8 cellular contexts compared by ENCODE assay signal in the genomic region with DNA sequence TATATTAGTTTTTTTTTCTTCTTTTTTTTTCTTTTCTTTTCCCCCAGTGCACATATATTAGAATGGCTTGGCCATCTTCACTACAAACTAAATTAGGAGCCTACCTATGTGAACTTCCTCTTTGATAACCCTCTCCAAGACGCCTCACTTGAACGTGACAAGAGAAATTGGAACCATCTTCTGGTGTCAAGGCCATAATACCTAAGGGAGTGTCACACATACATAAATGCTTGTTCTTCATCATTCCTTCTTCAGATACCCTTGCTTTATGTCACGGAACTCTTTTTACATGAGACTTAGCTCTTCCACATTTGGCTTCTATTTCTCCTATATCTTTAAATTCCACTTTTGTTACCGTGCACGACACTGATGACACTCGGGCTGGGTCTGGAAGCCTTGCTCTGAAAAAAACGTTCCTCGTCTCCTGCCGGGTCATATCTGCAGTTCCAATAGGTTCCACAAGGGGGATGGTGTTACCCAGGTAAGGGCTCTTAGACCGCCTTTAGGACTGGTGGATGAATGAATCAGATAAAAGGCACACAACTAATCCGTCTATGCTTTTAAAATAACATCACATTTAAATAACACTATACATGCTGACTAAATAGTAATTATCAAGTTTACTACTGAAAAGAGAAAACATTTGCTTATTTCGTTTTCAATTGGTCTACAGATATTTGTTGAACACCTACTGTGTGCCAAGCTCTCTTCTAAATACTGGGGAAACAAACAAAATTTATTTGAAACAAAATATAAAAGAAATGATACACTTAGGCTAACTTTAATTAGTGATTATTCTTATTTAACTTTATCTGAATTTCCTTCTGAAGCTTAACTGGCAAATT. TPM values are rescaled to one million over a fixed set of nuclear protein-coding genes. Genes with fewer than 3 reads are reported as not detected.
DNase-seq lines count a peak whose midpoint lies in the region; ATAC-seq, FAIRE-seq and TF ChIP-seq lines count a peak whose summit lies in the region.

No MANE protein-coding gene starts in this region.

- no peak overlapping the region for H3K4me3 Mint-ChIP-seq in activated CD8-positive, alpha-beta T cell treated with anti-CD3 and anti-CD28 coated beads for 36 hours
- H3K4me3 Mint-ChIP-seq in endothelial cell (ENCODE audit: unreplicated experiment) (no peak overlapping the region), nephron progenitor cell (no peak overlapping the region)

- H3K27me3 ChIP-seq in upper lobe of left lung = no peaks in the 10 kb centered on the region

- no peaks in the 10 kb centered on the region for H3K4me1 ChIP-seq in upper lobe of left lung

- no peak for TF ChIP-seq EP300 in upper lobe of left lung (IDR thresholded peaks at IDR 0.05)

- in situ Hi-C loops in GM13977 (cut with MboI; ENCODE audit: low pct_unique_long_range_greater_than_20kb, low sequenced_read_pairs, unreplicated experiment) = loop anchor here (25.0 kb wide), 1 partner anchor 215 kb away; a partner anchor contains a TSS

- TF ChIP-seq CTCF in GM13977 (IDR thresholded peaks at IDR 0.05; ENCODE audit: extremely low read depth, insufficient read depth, missing control alignments) = peak; percentile 61
- peak; percentile 56 for TF ChIP-seq CTCF in activated CD8-positive, alpha-beta T cell treated with anti-CD3 and anti-CD28 coated beads for 36 hours (IDR thresholded peaks at IDR 0.05)
- peak; percentile 57 for TF ChIP-seq CTCF in endothelial cell (IDR thresholded peaks at IDR 0.05; ENCODE audit: unreplicated experiment)
- TF ChIP-seq CTCF in nephron progenitor cell (IDR thresholded peaks at IDR 0.05) = peak; percentile 58
- peak; percentile 15 to 65 (median 46) for TF ChIP-seq CTCF in upper lobe of left lung (IDR thresholded peaks at IDR 0.05)

- peaks cover 4% of the 10 kb centered on the region for H3K27me3 Mint-ChIP-seq in activated CD8-positive, alpha-beta T cell treated with anti-CD3 and anti-CD28 coated beads for 36 hours
- no peaks in the 10 kb centered on the region for H3K27me3 Mint-ChIP-seq in endothelial cell (ENCODE audit: unreplicated experiment)
- peaks cover 9% of the 10 kb centered on the region for H3K27me3 Mint-ChIP-seq in nephron progenitor cell (ENCODE audit: low read depth, poor library complexity)

- H3K36me3 Mint-ChIP-seq in activated CD8-positive, alpha-beta T cell treated with anti-CD3 and anti-CD28 coated beads for 36 hours (ENCODE audit: low read depth) = no peaks in the 10 kb centered on the region
- H3K36me3 Mint-ChIP-seq in endothelial cell (ENCODE audit: low read depth, unreplicated experiment) (no peaks in the 10 kb centered on the region), nephron progenitor cell (ENCODE audit: low read depth) (no peaks in the 10 kb centered on the region)

- no peak overlapping the region for H3K27ac Mint-ChIP-seq in activated CD8-positive, alpha-beta T cell treated with anti-CD3 and anti-CD28 coated beads for 36 hours
- H3K27ac Mint-ChIP-seq in endothelial cell (ENCODE audit: unreplicated experiment) (no peak overlapping the region), nephron progenitor cell (no peak overlapping the region)

- no peaks in the 10 kb centered on the region for H3K9me3 Mint-ChIP-seq in activated CD8-positive, alpha-beta T cell treated with anti-CD3 and anti-CD28 coated beads for 36 hours
- H3K9me3 Mint-ChIP-seq in endothelial cell (ENCODE audit: unreplicated experiment) (no peaks in the 10 kb centered on the region), nephron progenitor cell (peaks cover 54% of the 10 kb centered on the region)

- no peaks in the 10 kb centered on the region for H3K9me3 ChIP-seq in upper lobe of left lung

- ATAC-seq in HG02943 (IDR thresholded peaks at IDR 0.05; ENCODE audit: low read depth, unreplicated experiment) (peak; percentile 86), upper lobe of left lung (ENCODE audit: low FRiP score in 2 of 2) (peak in 1 of 2 donors; percentile 68)
- peak; percentile 90 for ATAC-seq in activated CD8-positive, alpha-beta T cell treated with anti-CD3 and anti-CD28 coated beads for 36 hours

- intact Hi-C loops in activated CD8-positive, alpha-beta T cell treated with anti-CD3 and anti-CD28 coated beads for 36 hours (cut with micrococcal nuclease) = loop anchor here (5.0 kb wide), 1 partner anchor 65 kb away; a partner anchor contains a TSS

- TF ChIP-seq POLR2A in upper lobe of left lung (IDR thresholded peaks at IDR 0.05) = no peak

- no peaks in the 10 kb centered on the region for H3K36me3 ChIP-seq in upper lobe of left lung

- no peak overlapping the region for H3K27ac ChIP-seq in upper lobe of left lung

- POLR2A ChIA-PET in activated CD8-positive, alpha-beta T cell treated with anti-CD3 and anti-CD28 coated beads for 36 hours (lab: Charles Lee) = no interaction called here

- FAIRE-seq in A204.1 (lab: Jason Lieb, UNC) = peak; percentile 80

- peak; percentile 33 for DNase-seq in GM13977 (ENCODE audit: low spot score)
- DNase-seq in NCI-H510A (lab: John Stamatoyannopoulos, UW) = peak; percentile 12
- DNase-seq in activated CD8-positive, alpha-beta T cell treated with anti-CD3 and anti-CD28 coated beads for 36 hours = peak; percentile 78
- DNase-seq in endothelial cell (ENCODE audit: low spot score) = peak; percentile 54
- DNase-seq in nephron progenitor cell = peak; percentile 58
- peak in 1 of 2 donors; percentile 31 for DNase-seq in upper lobe of left lung

- WGBS in upper lobe of left lung, 2 donors = 11 to 18% methylated on average over 12 of the region's 12 CpGs

- no peak overlapping the region for H3K4me3 ChIP-seq in upper lobe of left lung

- CTCF ChIA-PET in activated CD8-positive, alpha-beta T cell treated with anti-CD3 and anti-CD28 coated beads for 36 hours (lab: Charles Lee) = interaction anchor here (1.2 to 1.6 kb wide), 3 partner anchors 22 to 467 kb away, joined by 3 to 4 read pairs (median 3); no protein-coding TSS in a partner anchor

- peaks cover 2% of the 10 kb centered on the region for H3K4me1 Mint-ChIP-seq in activated CD8-positive, alpha-beta T cell treated with anti-CD3 and anti-CD28 coated beads for 36 hours (ENCODE audit: low read depth)
- H3K4me1 Mint-ChIP-seq in endothelial cell (ENCODE audit: unreplicated experiment) (no peaks in the 10 kb centered on the region), nephron progenitor cell (no peaks in the 10 kb centered on the region)

RNA-seq across cellular contexts. Expression of a gene that starts 19.9 kb away (rescaled TPM):
- not detected for total RNA-seq in activated CD8-positive, alpha-beta T cell treated with anti-CD3 and anti-CD28 coated beads for 36 hours
- not detected for total RNA-seq in endothelial cell (ENCODE audit: unreplicated experiment)
- not detected for total RNA-seq in upper lobe of left lung

RNA-seq across cellular contexts. Expression of a gene that starts 37.3 kb away (rescaled TPM):
- total RNA-seq in activated CD8-positive, alpha-beta T cell treated with anti-CD3 and anti-CD28 coated beads for 36 hours = not detected
- total RNA-seq in endothelial cell (ENCODE audit: unreplicated experiment) (not detected), upper lobe of left lung (not detected)
